ENCODE assay signal across 24 cellular contexts in the genomic region with DNA sequence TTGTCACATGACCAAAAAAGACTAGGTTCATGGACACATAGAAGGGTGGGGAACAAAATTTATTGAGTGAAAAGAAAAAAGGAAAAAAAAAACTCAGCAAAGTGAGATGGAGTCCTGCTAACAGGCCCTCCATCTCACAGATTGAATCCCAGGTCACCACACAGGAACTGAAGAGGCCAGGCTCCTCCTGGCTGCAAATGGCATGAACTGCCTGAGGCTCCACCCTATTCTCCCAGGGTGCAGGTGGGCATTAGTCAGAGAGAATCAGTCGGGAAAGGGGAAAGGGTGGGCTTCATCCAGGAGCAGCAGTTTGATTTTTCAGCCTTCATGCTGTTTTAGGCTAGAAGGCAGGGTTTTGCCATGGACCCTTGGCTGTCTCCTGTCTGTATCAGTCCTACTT.
DNase-seq lines count a peak whose midpoint lies in the region; ATAC-seq and TF ChIP-seq lines count a peak whose summit lies in the region.
"Had no signal": no experiment of that assay in that cellular context is flagged by ENCODE, and none has a peak within 500 bp of the region (broad histone marks: within the 10 kb centered on the region; RNA-seq: fewer than 3 reads in every experiment).

No MANE protein-coding gene starts in this region.

- DNase-seq in ELF-1 (ENCODE audit: low read depth, low spot score) (peak; percentile 10), endodermal cell (peak; percentile 74), iPS-NIHi7 (ENCODE audit: extremely low spot score) (peak; percentile 38), GM20000 (ENCODE audit: low spot score) (no peak), NCI-H187 treated with DMSO at 0.1 percent for 48 hours (lab: John Stamatoyannopoulos, UW) (no peak), kidney tubule cell (ENCODE audit: low spot score) (no peak)
- DNase-seq: BE2C; CD4-positive, CD25-positive, alpha-beta regulatory T cell; COR-L47; DMS153; EL; HCEC 1CT; NCI-H1092 treated with DMSO at 0.1 percent for 48 hours; NCI-H146; NCI-H2081; NCI-H2171 treated with DMSO at 0.1 percent for 48 hours; NCI-H446; NCI-H526 treated with DMSO at 0.1 percent for 48 hours; PC-9; SIG-M5 had no signal

- no peaks in the 10 kb centered on the region for H3K9me3 Mint-ChIP-seq in endodermal cell

- H3K36me3 ChIP-seq in OCI-LY3 (replicated peaks; ENCODE audit: low read depth, low read length) (no peaks in the 10 kb centered on the region), endodermal cell (ENCODE audit: control insufficient read depth, insufficient read depth, low read length) (no peaks in the 10 kb centered on the region)
- H3K36me3 ChIP-seq: BE2C had no signal

- H3K4me1 Mint-ChIP-seq in endodermal cell, result no peaks in the 10 kb centered on the region
- H3K4me1 Mint-ChIP-seq: CD4-positive, CD25-positive, alpha-beta regulatory T cell had no signal

- no peak overlapping the region for H3K4me2 ChIP-seq in OCI-LY3 (ENCODE audit: low read length)
- H3K4me2 ChIP-seq: PC-9 had no signal

- no peak overlapping the region for H2AFZ ChIP-seq in OCI-LY3 (ENCODE audit: low read depth, low read length)
- H2AFZ ChIP-seq: PC-9 had no signal

- no peaks in the 10 kb centered on the region for H3K4me1 ChIP-seq in OCI-LY3 (ENCODE audit: low read length)
- H3K4me1 ChIP-seq in endodermal cell (ENCODE audit: control insufficient read depth, insufficient read depth, low read length), result no peaks in the 10 kb centered on the region
- H3K4me1 ChIP-seq: BE2C had no signal

- H3K9ac ChIP-seq in OCI-LY3 (ENCODE audit: low read length), result no peak overlapping the region
- H3K9ac ChIP-seq in endodermal cell (ENCODE audit: extremely low read depth, low read length, poor library complexity, severe bottlenecking), result no peak overlapping the region

- ATAC-seq in HG03175 (IDR thresholded peaks at IDR 0.05; ENCODE audit: unreplicated experiment), result no peak
- ATAC-seq: SK-N-SH treated with all-trans-retinoic acid at 6 μM for 48 hours had no signal

- H3K4me3 ChIP-seq in OCI-LY3 (ENCODE audit: low read length), result no peak overlapping the region
- no peak overlapping the region for H3K4me3 ChIP-seq in endodermal cell (ENCODE audit: low read length)
- H3K4me3 ChIP-seq: PC-9 had no signal

- no peak overlapping the region for H3K4me3 Mint-ChIP-seq in endodermal cell
- H3K4me3 Mint-ChIP-seq: CD4-positive, CD25-positive, alpha-beta regulatory T cell had no signal

- TF ChIP-seq CTCF in OCI-LY3 (IDR thresholded peaks at IDR 0.05; ENCODE audit: low read depth, low read length), result 0 out of 2 replicates have a peak, but pooled peaks have one; percentile 9
- TF ChIP-seq CTCF in endodermal cell (conservative IDR thresholded peaks at IDR 0.05), result peak; percentile 70
- TF ChIP-seq CTCF in GM20000 (IDR thresholded peaks at IDR 0.05; ENCODE audit: extremely low read depth, missing control alignments), result no peak

- no peaks in the 10 kb centered on the region for H3K36me3 Mint-ChIP-seq in endodermal cell (ENCODE audit: low read depth)
- H3K36me3 Mint-ChIP-seq: CD4-positive, CD25-positive, alpha-beta regulatory T cell had no signal

- 56% methylated on average over 1 of the region's 1 CpG; no CpG with 5 or more reads in 1 of the 2 experiments for WGBS in endodermal cell (ENCODE audit: insufficient coverage in 1 of 2, insufficient read length in 1 of 2), 2 experiments

- H3K27me3 ChIP-seq in OCI-LY3 (ENCODE audit: low read depth, low read length) (no peaks in the 10 kb centered on the region), endodermal cell (ENCODE audit: control insufficient read depth, insufficient read depth, low read length, poor library complexity, severe bottlenecking) (no peaks in the 10 kb centered on the region)
- H3K27me3 ChIP-seq: BE2C had no signal

- H3K27me3 Mint-ChIP-seq in endodermal cell (ENCODE audit: insufficient read depth), result peaks cover 5% of the 10 kb centered on the region
- H3K27me3 Mint-ChIP-seq: CD4-positive, CD25-positive, alpha-beta regulatory T cell had no signal

- no peaks in the 10 kb centered on the region for H4K20me1 ChIP-seq in OCI-LY3 (ENCODE audit: insufficient read depth, low read length)

- no peaks in the 10 kb centered on the region for H3K79me2 ChIP-seq in OCI-LY3 (ENCODE audit: low read length)

- H3K9me3 ChIP-seq in OCI-LY3 (ENCODE audit: insufficient read depth, low read length) (no peaks in the 10 kb centered on the region), endodermal cell (ENCODE audit: control insufficient read depth, low read length) (no peaks in the 10 kb centered on the region)
- H3K9me3 ChIP-seq: BE2C had no signal

- H3K27ac ChIP-seq in OCI-LY3 (ENCODE audit: low read length) (no peak overlapping the region), endodermal cell (ENCODE audit: low read depth, low read length) (no peak overlapping the region)
- H3K27ac ChIP-seq: PC-9, RWPE1 had no signal

- H3K27ac Mint-ChIP-seq in endodermal cell, result no peak overlapping the region
- H3K27ac Mint-ChIP-seq: CD4-positive, CD25-positive, alpha-beta regulatory T cell had no signal

Comparison
In these comparisons a context has a peak if more than half of its experiments do, and no peak if none do; other contexts are left out.
1. DNase-seq: peak in ELF-1 (single experiment), endodermal cell (single experiment) and iPS-NIHi7 (single experiment); none in GM20000 (single experiment), NCI-H187 treated with DMSO at 0.1 percent for 48 hours (single experiment) and kidney tubule cell (single experiment).